2 cellular contexts compared by ENCODE assay signal in genomic region chr20:34873583-34874093, GRCh38.
TF ChIP-seq lines count a peak whose summit lies in the region.

No MANE protein-coding gene starts in this region.

TF ChIP-seq in HEK293, 187 proteins besides CTCF, POLR2A, EP300 and RAD21 (continued from another document):
- TF ChIP-seq ZNF513 (tag by site-specific recombination; IDR thresholded peaks at IDR 0.05) (peak; percentile 50), AEBP2 (tag by site-specific recombination; IDR thresholded peaks at IDR 0.05; ENCODE audit: borderline replicate concordance) (no peak), SP7 (tag by site-specific recombination; IDR thresholded peaks at IDR 0.05) (peak; percentile 12; the same call in 1 of the 2 replicates)
TF ChIP-seq in HEK293: peak in this region for 2.

TF ChIP-seq in GM12878, 131 proteins besides CTCF, POLR2A, EP300 and RAD21 (continued from another document):
- TF ChIP-seq SP1 (IDR thresholded peaks at IDR 0.05; ENCODE audit: low read depth, low read length) = no peak
- TF ChIP-seq, protein P1, sequence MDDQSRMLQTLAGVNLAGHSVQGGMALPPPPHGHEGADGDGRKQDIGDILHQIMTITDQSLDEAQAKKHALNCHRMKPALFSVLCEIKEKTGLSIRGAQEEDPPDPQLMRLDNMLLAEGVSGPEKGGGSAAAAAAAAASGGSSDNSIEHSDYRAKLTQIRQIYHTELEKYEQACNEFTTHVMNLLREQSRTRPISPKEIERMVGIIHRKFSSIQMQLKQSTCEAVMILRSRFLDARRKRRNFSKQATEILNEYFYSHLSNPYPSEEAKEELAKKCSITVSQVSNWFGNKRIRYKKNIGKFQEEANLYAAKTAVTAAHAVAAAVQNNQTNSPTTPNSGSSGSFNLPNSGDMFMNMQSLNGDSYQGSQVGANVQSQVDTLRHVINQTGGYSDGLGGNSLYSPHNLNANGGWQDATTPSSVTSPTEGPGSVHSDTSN (IDR thresholded peaks at IDR 0.05; ENCODE audit: insufficient replicate concordance, low read depth, low read length) = no peak
- no peak for TF ChIP-seq CHD2 (IDR thresholded peaks at IDR 0.05; ENCODE audit: borderline replicate concordance, low read depth, low read length)
- no peak for TF ChIP-seq ZNF207 (IDR thresholded peaks at IDR 0.05; ENCODE audit: borderline replicate concordance)
- TF ChIP-seq SKIL (IDR thresholded peaks at IDR 0.05; ENCODE audit: low read depth, poor library complexity, severe bottlenecking) = no peak
- TF ChIP-seq SMAD5 (IDR thresholded peaks at IDR 0.05; ENCODE audit: low read depth) = no peak
- TF ChIP-seq TBL1XR1 (IDR thresholded peaks at IDR 0.05; ENCODE audit: low read depth, low read length) = no peak
- TF ChIP-seq IRF5 (IDR thresholded peaks at IDR 0.05; ENCODE audit: borderline replicate concordance) = no peak
- TF ChIP-seq NRF1 (conservative IDR thresholded peaks at IDR 0.05; ENCODE audit: low read depth, low read length) = no peak
- TF ChIP-seq MTA2 (IDR thresholded peaks at IDR 0.05; ENCODE audit: low read depth) = no peak
